ENCODE assay signal across 1 cellular context in genomic region chr5:43631182-43631910, GRCh38.
TF ChIP-seq lines count a peak whose summit lies in the region.

No MANE protein-coding gene starts in this region.

TF ChIP-seq in WTC11, 78 proteins besides CTCF, POLR2A, EP300 and RAD21 (continued from another document):
- TF ChIP-seq ZNF281 (CRISPR knock-in tag; IDR thresholded peaks at IDR 0.05) (no peak), MLX (CRISPR knock-in tag; IDR thresholded peaks at IDR 0.05) (no peak), ZNF423 (CRISPR knock-in tag; IDR thresholded peaks at IDR 0.05) (no peak)
